In genomic region chr3:83224101-83224868, GRCh38 we compare ENCODE assay signal across 16 cellular contexts.
DNase-seq lines count a peak whose midpoint lies in the region; ATAC-seq and TF ChIP-seq lines count a peak whose summit lies in the region.
"Had no signal": no experiment of that assay in that cellular context is flagged by ENCODE, and none has a peak within 500 bp of the region (broad histone marks: within the 10 kb centered on the region; RNA-seq: fewer than 3 reads in every experiment).

No MANE protein-coding gene starts in this region.

- DNase-seq in HS-27A (ENCODE audit: low read depth) (peak; percentile 94), RPMI7951 (ENCODE audit: low read depth) (peak; percentile 35), epithelial cell of esophagus (ENCODE audit: low read depth) (peak; percentile 21), pulmonary artery endothelial cell (ENCODE audit: low read depth, low spot score) (peak; percentile 88), HUDEP-2 (lab: John Stamatoyannopoulos, UW; ENCODE audit: unreplicated experiment in 76 of 76) (no peak)
- DNase-seq in stimulated activated CD4-positive, alpha-beta T cell treated with anti-CD3 and anti-CD28 coated beads, Interleukin-1b, Interleukin-23, amount 100 ng/mL, for 48 hours = no peak
- DNase-seq: AML-193; COR-L47; EL; NCI-H1436; occipital lobe; right lobe of liver; stimulated activated naive B cell treated with anti-CD40 and anti-IgM and Interleukin-4, amounts not matched to agents 10 μg/mL and 1 μg/mL and 100 μg/mL, for 72 hours had no signal

- no peak for TF ChIP-seq CTCF in epithelial cell of esophagus (IDR thresholded peaks at IDR 0.05; ENCODE audit: insufficient read depth, low read depth, low read length, missing control alignments)

- no peak for ATAC-seq in HG02970 (IDR thresholded peaks at IDR 0.05; ENCODE audit: low FRiP score, unreplicated experiment)
- ATAC-seq: activated naive CD4-positive, alpha-beta T cell treated with anti-CD3 and anti-CD28 coated beads, Interleukin-2, amount 50 U/mL, for 72 hours; Panc1; right lobe of liver; stimulated activated naive B cell treated with anti-CD40 and anti-IgM and Interleukin-4, amounts not matched to agents 10 μg/mL and 1 μg/mL and 100 μg/mL, for 72 hours had no signal

- H3K4me3 ChIP-seq in epithelial cell of esophagus (ENCODE audit: low read length) = no peak overlapping the region
- H3K4me3 ChIP-seq: right lobe of liver had no signal

Comparison
In these comparisons a context has a peak if more than half of its experiments do, and no peak if none do; other contexts are left out.
1. DNase-seq: peak in HS-27A (single experiment), RPMI7951 (single experiment), epithelial cell of esophagus (single experiment) and pulmonary artery endothelial cell (single experiment); none in stimulated activated CD4-positive, alpha-beta T cell treated with anti-CD3 and anti-CD28 coated beads, Interleukin-1b, Interleukin-23, amount 100 ng/mL, for 48 hours (single experiment) and HUDEP-2 (0 of 76).